8 cellular contexts compared by ENCODE assay signal in the genomic region with DNA sequence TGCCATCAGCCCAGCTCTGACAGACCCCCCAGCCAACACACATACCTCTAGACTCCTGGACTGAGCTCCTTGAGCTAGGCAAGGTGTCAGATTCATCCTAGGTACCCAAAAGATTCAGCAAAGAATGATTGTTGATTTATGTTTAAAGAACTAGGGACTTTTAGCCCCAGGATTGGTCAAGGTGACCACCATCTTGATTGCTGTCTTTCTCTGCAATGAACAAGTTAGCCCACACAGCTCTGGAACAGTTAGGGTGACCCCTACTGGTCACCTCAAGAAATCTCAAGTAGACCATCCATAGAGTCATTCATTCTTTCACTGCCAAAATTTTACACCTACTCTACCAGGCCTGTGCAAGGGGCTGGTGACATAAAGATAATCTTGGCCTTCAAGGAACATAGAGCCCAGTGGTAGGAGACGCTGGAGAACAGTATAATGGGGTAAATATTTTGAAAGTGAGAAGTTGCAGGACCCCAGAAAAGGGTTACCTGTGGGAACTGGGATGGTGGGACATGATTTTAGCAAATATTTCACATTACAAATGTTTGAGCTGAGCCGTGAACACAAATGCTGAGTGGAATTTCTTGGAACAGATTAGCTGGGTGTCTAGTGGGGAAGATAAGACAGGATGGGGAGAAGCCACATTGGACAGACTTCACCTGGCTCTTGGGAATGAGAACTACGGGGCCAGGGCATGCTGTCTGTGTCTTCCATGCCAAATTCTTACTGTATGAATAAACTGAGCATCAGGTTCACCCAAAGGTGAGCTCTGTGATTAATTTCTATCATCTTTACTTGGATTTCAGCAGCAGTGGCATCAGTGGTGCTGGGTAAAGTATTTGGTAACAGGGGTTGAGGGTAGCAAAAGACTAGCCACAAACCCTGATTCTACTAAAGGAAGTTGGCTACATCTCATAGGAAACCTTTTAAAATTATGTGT. TPM values are rescaled to one million over a fixed set of nuclear protein-coding genes. Genes with fewer than 3 reads are reported as not detected.
A peak's percentile ranks its signal among the peaks of the same experiment; 100 is the strongest.
DNase-seq lines count a peak whose midpoint lies in the region; ATAC-seq and TF ChIP-seq lines count a peak whose summit lies in the region.

No MANE protein-coding gene starts in this region.

- no peaks in the 10 kb centered on the region for H3K79me2 ChIP-seq in PC-9 (ENCODE audit: low read depth)

- H2AFZ ChIP-seq in PC-9: no peak overlapping the region

- TF ChIP-seq CTCF in AG04450 (IDR thresholded peaks at IDR 0.05; ENCODE audit: low read depth, low read length) (peak; percentile 60), GM12873 (IDR thresholded peaks at IDR 0.05; ENCODE audit: insufficient read depth, low read depth, low read length, missing control alignments) (peak; percentile 82), HL-60 (IDR thresholded peaks at IDR 0.05; ENCODE audit: insufficient read depth, low read length) (peak; percentile 63), PC-9 (conservative IDR thresholded peaks at IDR 0.05) (peak; percentile 67), brain microvascular endothelial cell (IDR thresholded peaks at IDR 0.05; ENCODE audit: low read depth, low read length, missing control alignments) (peak; percentile 79)

- peaks cover 13% of the 10 kb centered on the region; the same call in 1 of the 2 replicates for H3F3A ChIP-seq in PC-9 (ENCODE audit: insufficient read depth, low read depth)

- no peaks in the 10 kb centered on the region for H4K20me1 ChIP-seq in PC-9 (ENCODE audit: insufficient read depth)

- CTCF ChIA-PET in AG04450 (lab: Charles Lee): interaction anchor here (0.6 to 2.2 kb wide), 24 partner anchors 9 to 248 kb away, joined by 3 to 6 read pairs (median 4); partner anchors contain the start of gene RNF141
- CTCF ChIA-PET in PC-9 (lab: Charles Lee): interaction anchor here (1.0 kb wide), 1 partner anchor 200 kb away, joined by 3 read pairs; the partner anchor contains the start of gene AMPD3

- intact Hi-C loops in PC-9 (cut with micrococcal nuclease; ENCODE audit: unreplicated experiment): loop anchor here (1.0 to 10.0 kb wide), 6 partner anchors 62 to 347 kb away; partner anchors contain the start of genes ADM and RNF141

- ATAC-seq in HG03097 (IDR thresholded peaks at IDR 0.05; ENCODE audit: low FRiP score, unreplicated experiment): no peak

- peaks cover 45% of the 10 kb centered on the region for H3K4me1 ChIP-seq in PC-9 (replicated peaks; ENCODE audit: insufficient read depth)

- no peaks in the 10 kb centered on the region for H3K36me3 ChIP-seq in PC-9 (ENCODE audit: low read depth)
- no peaks in the 10 kb centered on the region for H3K36me3 ChIP-seq in brain microvascular endothelial cell (replicated peaks)

- no peak overlapping the region for H3K27ac ChIP-seq in AG04450 (ENCODE audit: low read depth, low read length)
- H3K27ac ChIP-seq in HL-60 (replicated peaks): no peak overlapping the region
- peak overlapping the region; percentile 62 for H3K27ac ChIP-seq in PC-9
- H3K27ac ChIP-seq in brain microvascular endothelial cell: no peak overlapping the region

- H3K4me3 ChIP-seq in AG04450 (ENCODE audit: low read depth, low read length) (no peak overlapping the region), HL-60 (replicated peaks; ENCODE audit: insufficient read depth, low read length) (no peak overlapping the region), PC-9 (no peak overlapping the region), brain microvascular endothelial cell (ENCODE audit: low read depth, low read length) (no peak overlapping the region)

- H3K9me3 ChIP-seq in AG04450 (ENCODE audit: control insufficient read depth, insufficient read depth, low read length) (no peaks in the 10 kb centered on the region), PC-9 (ENCODE audit: insufficient read depth, low read depth) (no peaks in the 10 kb centered on the region)

- no peak for DNase-seq in AG04450 (ENCODE audit: low read depth, low spot score)
- DNase-seq in HL-60 (ENCODE audit: low read depth in 1 of 2, low spot score in 1 of 2): peak in 1 of 2 experiments; percentile 63
- peak in 1 of 2 experiments; percentile 67 for DNase-seq in PC-9
- no peak for DNase-seq in brain microvascular endothelial cell
- DNase-seq in iPS-NIHi7 (ENCODE audit: extremely low spot score): peak; percentile 70
- peak in 2 of 3 experiments; percentile 7 for DNase-seq in stimulated activated CD4-positive, alpha-beta T cell treated with anti-CD3 and anti-CD28 coated beads, TNF-alpha, amount 100 ng/mL, for 24 hours (ENCODE audit: low read depth in 3 of 3)

- in situ Hi-C loops in brain microvascular endothelial cell (cut with HindIII; ENCODE audit: low pct_ligation_motif_present, low sequenced_read_pairs): no loop called here

- peaks cover 2% of the 10 kb centered on the region for H3K27me3 ChIP-seq in AG04450 (ENCODE audit: control insufficient read depth, insufficient read depth, low read length)
- no peaks in the 10 kb centered on the region for H3K27me3 ChIP-seq in HL-60 (ENCODE audit: insufficient read depth, poor library complexity, severe bottlenecking)
- no peaks in the 10 kb centered on the region for H3K27me3 ChIP-seq in PC-9 (ENCODE audit: insufficient read depth, low read depth)
- no peaks in the 10 kb centered on the region for H3K27me3 ChIP-seq in brain microvascular endothelial cell (replicated peaks)

- no TSS peak for BruUV-seq in PC-9 (replicated peaks; lab: Mats Ljungman, UMichigan)

- no peaks in the 10 kb centered on the region for H3K9me2 ChIP-seq in PC-9 (ENCODE audit: insufficient read depth)

- POLR2A ChIA-PET in AG04450 (lab: Yijun Ruan, JAX): no interaction called here
- POLR2A ChIA-PET in PC-9 (lab: Charles Lee; ENCODE audit: unreplicated experiment): no interaction called here

- peak overlapping the region; percentile 6; the same call in 1 of the 2 replicates for H3K4me2 ChIP-seq in PC-9

RNA-seq across cellular contexts. Expression of gene IRAG1, which starts 39.1 kb away (rescaled TPM):
- polyA plus RNA-seq in AG04450 (2011; rRNA removed): 56.6 and 60.3 TPM in 2 replicates
- 65.7 and 70.3 TPM in 2 replicates for polyA minus RNA-seq in AG04450 (2011; rRNA and poly(A)+ RNA removed)
- 0.65 and 1.3 TPM in 2 replicates for total RNA-seq in PC-9 (2021)

Comparison
In these comparisons a context has a peak if more than half of its experiments do, and no peak if none do; other contexts are left out.
1. DNase-seq: peak in iPS-NIHi7 (single experiment) and stimulated activated CD4-positive, alpha-beta T cell treated with anti-CD3 and anti-CD28 coated beads, TNF-alpha, amount 100 ng/mL, for 24 hours (2 of 3); none in AG04450 (single experiment) and brain microvascular endothelial cell (single experiment).
2. Peak in every context shown above with its lines, with median percentiles within 50 percentile points of each other: CTCF ChIP-seq.